ENCODE assay signal across 21 cellular contexts in the genomic region with DNA sequence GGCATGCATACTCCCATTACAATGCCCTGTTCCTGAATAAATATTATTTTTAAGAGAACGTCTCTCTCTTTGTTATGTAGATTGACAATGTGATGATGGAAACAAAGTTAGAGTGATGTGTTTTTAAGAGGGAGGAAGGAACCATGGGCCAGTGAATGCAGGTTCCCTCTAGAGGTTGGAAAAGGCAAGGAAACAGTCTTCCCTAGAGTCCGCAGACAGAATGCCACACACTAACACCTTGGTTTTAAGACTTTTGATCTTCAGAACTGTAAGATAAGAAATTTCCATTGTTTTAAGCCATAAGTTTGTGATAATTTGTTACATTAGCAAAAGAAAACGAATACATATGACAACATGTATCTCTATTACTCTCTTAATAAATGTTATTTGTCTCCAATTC. TPM values are rescaled to one million over a fixed set of nuclear protein-coding genes. Genes with fewer than 3 reads are reported as not detected.
DNase-seq lines count a peak whose midpoint lies in the region; TF ChIP-seq lines count a peak whose summit lies in the region.
"Had no signal": no experiment of that assay in that cellular context is flagged by ENCODE, and none has a peak within 500 bp of the region (broad histone marks: within the 10 kb centered on the region; RNA-seq: fewer than 3 reads in every experiment).

No MANE protein-coding gene starts in this region.

- no peak overlapping the region for H3K4me3 Mint-ChIP-seq in activated CD4-positive, alpha-beta T cell treated with anti-CD3 and anti-CD28 coated beads, Interleukin-2, amount 10 ng/mL, durations not matched to agents 7 days and 5 days
- H3K4me3 Mint-ChIP-seq: activated T-helper 17 cell treated with anti-CD3 and anti-CD28 coated beads, Interleukin-2, amount 50 U/mL, for 72 hours; brain; CD4-positive, alpha-beta T cell had no signal

- no peaks in the 10 kb centered on the region for H3K27me3 ChIP-seq in A673 (replicated peaks; ENCODE audit: insufficient read depth, low read depth, low read length, poor library complexity)

- H3K27ac Mint-ChIP-seq in activated CD4-positive, alpha-beta T cell treated with anti-CD3 and anti-CD28 coated beads, Interleukin-2, amount 10 ng/mL, durations not matched to agents 7 days and 5 days = no peak overlapping the region
- H3K27ac Mint-ChIP-seq: activated T-helper 17 cell treated with anti-CD3 and anti-CD28 coated beads, Interleukin-2, amount 50 U/mL, for 72 hours; brain; CD4-positive, alpha-beta T cell had no signal

- DNase-seq in A673 (ENCODE audit: low spot score) (peak; percentile 1), HFF-Myc (ENCODE audit: extremely low read depth, low read depth) (no peak), astrocyte of the spinal cord (ENCODE audit: low read depth, low spot score) (no peak), iPS-NIHi7 (ENCODE audit: extremely low spot score) (peak; percentile 21), NCI-H1930 (lab: John Stamatoyannopoulos, UW) (no peak), ACHN (no peak), activated gamma-delta T cell treated with Interleukin-2 at 50 U/mL for 16 hours (no peak)
- DNase-seq in activated CD4-positive, alpha-beta T cell treated with anti-CD3 and anti-CD28 coated beads, Interleukin-2, amount 10 ng/mL, durations not matched to agents 7 days and 5 days = no peak
- DNase-seq: activated CD4-positive, alpha-beta T cell treated with anti-CD3 and anti-CD28 coated beads for 48 hours; CD4-positive, alpha-beta T cell; cortex of kidney; DMS153; foreskin fibroblast; hippocampal formation; NCI-H187 treated with DMSO at 0.1 percent for 48 hours; NCI-H345; occipital lobe; retina had no signal

- H3K4me1 ChIP-seq in A673 (ENCODE audit: insufficient read depth, low read length, poor library complexity, severe bottlenecking) = no peaks in the 10 kb centered on the region

- in situ Hi-C loops in astrocyte of the spinal cord (cut with HindIII; ENCODE audit: low sequenced_read_pairs) = no loop called here
- in situ Hi-C loops in ACHN (cut with HindIII; ENCODE audit: low pct_ligation_motif_present, low pct_unique_long_range_greater_than_20kb, low sequenced_read_pairs) = no loop called here

- no peak overlapping the region for H3K27ac ChIP-seq in A673 (ENCODE audit: low read depth, low read length, poor library complexity, severe bottlenecking)

- H3K36me3 ChIP-seq in A673 (ENCODE audit: insufficient read depth, low read length, poor library complexity, severe bottlenecking) = no peaks in the 10 kb centered on the region

- POLR2A ChIA-PET in A673 (lab: Charles Lee; ENCODE audit: low non-redundant PET) = no interaction called here
- POLR2A ChIA-PET in activated CD4-positive, alpha-beta T cell treated with anti-CD3 and anti-CD28 coated beads, Interleukin-2, amount 10 ng/mL, durations not matched to agents 7 days and 5 days (lab: Charles Lee) = no interaction called here

- H3K9me3 ChIP-seq in A673 (ENCODE audit: low read depth, low read length, poor library complexity, severe bottlenecking) = no peaks in the 10 kb centered on the region

- TF ChIP-seq CTCF in A673 (conservative IDR thresholded peaks at IDR 0.05; ENCODE audit: low read depth, low read length) (peak; percentile 27; the same call in 1 of the 2 replicates), HFF-Myc (IDR thresholded peaks at IDR 0.05; ENCODE audit: low read depth, low read length, missing control alignments) (peak; percentile 12), astrocyte of the spinal cord (IDR thresholded peaks at IDR 0.05; ENCODE audit: low read depth, low read length) (peak; percentile 29)

- no peaks in the 10 kb centered on the region for H3K4me1 Mint-ChIP-seq in activated CD4-positive, alpha-beta T cell treated with anti-CD3 and anti-CD28 coated beads, Interleukin-2, amount 10 ng/mL, durations not matched to agents 7 days and 5 days
- H3K4me1 Mint-ChIP-seq: activated T-helper 17 cell treated with anti-CD3 and anti-CD28 coated beads, Interleukin-2, amount 50 U/mL, for 72 hours; brain had no signal

- BruUV-seq in A673 (replicated peaks; lab: Mats Ljungman, UMichigan) = no TSS peak

- CTCF ChIA-PET in A673 (lab: Charles Lee) = no interaction called here
- CTCF ChIA-PET in activated CD4-positive, alpha-beta T cell treated with anti-CD3 and anti-CD28 coated beads, Interleukin-2, amount 10 ng/mL, durations not matched to agents 7 days and 5 days (lab: Charles Lee) = no interaction called here

- no peak overlapping the region for H3K4me3 ChIP-seq in A673 (ENCODE audit: low read depth, low read length, poor library complexity, severe bottlenecking)
- H3K4me3 ChIP-seq in HFF-Myc (replicated peaks; ENCODE audit: low read depth, low read length) = no peak overlapping the region
- no peak overlapping the region for H3K4me3 ChIP-seq in astrocyte of the spinal cord (ENCODE audit: low read depth, low read length)
- H3K4me3 ChIP-seq: lung had no signal

- peaks cover 6% of the 10 kb centered on the region for H3K27me3 Mint-ChIP-seq in activated CD4-positive, alpha-beta T cell treated with anti-CD3 and anti-CD28 coated beads, Interleukin-2, amount 10 ng/mL, durations not matched to agents 7 days and 5 days
- H3K27me3 Mint-ChIP-seq: activated T-helper 17 cell treated with anti-CD3 and anti-CD28 coated beads, Interleukin-2, amount 50 U/mL, for 72 hours; CD4-positive, alpha-beta T cell had no signal

- no peaks in the 10 kb centered on the region for H3K9me3 Mint-ChIP-seq in activated CD4-positive, alpha-beta T cell treated with anti-CD3 and anti-CD28 coated beads, Interleukin-2, amount 10 ng/mL, durations not matched to agents 7 days and 5 days
- H3K9me3 Mint-ChIP-seq: activated T-helper 17 cell treated with anti-CD3 and anti-CD28 coated beads, Interleukin-2, amount 50 U/mL, for 72 hours had no signal

- intact Hi-C loops in A673 (cut with micrococcal nuclease; ENCODE audit: unreplicated experiment) = no loop called here

- H3K36me3 Mint-ChIP-seq in activated CD4-positive, alpha-beta T cell treated with anti-CD3 and anti-CD28 coated beads, Interleukin-2, amount 10 ng/mL, durations not matched to agents 7 days and 5 days (ENCODE audit: low read depth) = no peaks in the 10 kb centered on the region
- H3K36me3 Mint-ChIP-seq: brain had no signal

RNA-seq across cellular contexts. Expression of a gene that starts 4.7 kb away (rescaled TPM):
- 78.4 and 88.0 TPM in 2 replicates for total RNA-seq in A673 (2021)
- total RNA-seq in activated CD4-positive, alpha-beta T cell treated with anti-CD3 and anti-CD28 coated beads, Interleukin-2, amount 10 ng/mL, durations not matched to agents 7 days and 5 days = 10 to 100 TPM; 48.5 to 58.9 TPM

Comparison
In these comparisons a context has a peak if more than half of its experiments do, and no peak if none do; other contexts are left out.
1. DNase-seq: peak in A673 (single experiment) and iPS-NIHi7 (single experiment); none in HFF-Myc (single experiment), astrocyte of the spinal cord (single experiment), activated CD4-positive, alpha-beta T cell treated with anti-CD3 and anti-CD28 coated beads, Interleukin-2, amount 10 ng/mL, durations not matched to agents 7 days and 5 days (single experiment), NCI-H1930 (0 of 2), ACHN (single experiment) and activated gamma-delta T cell treated with Interleukin-2 at 50 U/mL for 16 hours (single experiment).
2. Peak in every context shown above with its lines, with median percentiles within 50 percentile points of each other: CTCF ChIP-seq.